Comparison of ENCODE assay signal across 30 cellular contexts in the genomic region with DNA sequence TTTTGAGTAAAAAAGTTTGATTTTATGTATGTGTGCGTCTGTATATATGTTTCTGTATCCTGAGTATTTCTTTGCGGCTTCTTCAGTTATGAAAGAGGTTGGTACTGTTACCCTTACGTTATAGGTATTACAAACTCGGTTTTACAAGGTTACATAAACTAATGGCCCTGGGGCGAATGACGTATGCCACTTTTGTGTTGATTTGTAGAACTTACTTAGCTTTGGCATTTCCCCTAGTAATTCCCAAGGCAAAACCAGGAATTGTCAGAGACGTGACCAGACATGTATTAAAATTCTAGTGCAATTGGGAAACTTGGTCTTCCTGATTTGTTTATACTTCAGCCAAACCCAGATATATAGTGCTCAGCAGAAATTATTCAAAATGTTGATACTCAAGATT.
A peak's percentile ranks its signal among the peaks of the same experiment; 100 is the strongest.
DNase-seq lines count a peak whose midpoint lies in the region; ATAC-seq and TF ChIP-seq lines count a peak whose summit lies in the region.
"Had no signal": no experiment of that assay in that cellular context is flagged by ENCODE, and none has a peak within 500 bp of the region (broad histone marks: within the 10 kb centered on the region; RNA-seq: fewer than 3 reads in every experiment).

No MANE protein-coding gene starts in this region.

- peaks cover 0 to 49% (median 0%) of the 10 kb centered on the region in 3 donors for H3K36me3 ChIP-seq in esophagus squamous epithelium
- H3K36me3 ChIP-seq in suprapubic skin: peaks cover 13% of the 10 kb centered on the region
- H3K36me3 ChIP-seq: right atrium auricular region had no signal

- H3K27ac ChIP-seq in esophagus squamous epithelium: peak overlapping the region; percentile 5 to 57 (median 24)
- peak overlapping the region; percentile 3 for H3K27ac ChIP-seq in suprapubic skin
- H3K27ac ChIP-seq: ascending aorta, GM23248, right atrium auricular region, vagina, WERI-Rb-1 had no signal

- intact Hi-C loops in esophagus squamous epithelium (cut with DNase I): no loop called here

- H3K9me3 Mint-ChIP-seq in activated T-cell treated with anti-CD3 and anti-CD28 coated beads, Interleukin-2, amount 50 U/mL, for 24 hours: peaks cover 5% of the 10 kb centered on the region
- peaks cover 7% of the 10 kb centered on the region for H3K9me3 Mint-ChIP-seq in activated naive CD8-positive, alpha-beta T cell treated with anti-CD3 and anti-CD28 coated beads, Interleukin-2, amount 50 U/mL, for 24 hours
- H3K9me3 Mint-ChIP-seq: dendritic cell treated with granulocyte-macrophage colony-stimulating factor and Interleukin-4, amounts not matched to agents 40 ng/mL and 50 ng/mL, for 4 days; natural killer cell had no signal

- H3K4me3 Mint-ChIP-seq in activated T-cell treated with anti-CD3 and anti-CD28 coated beads, Interleukin-2, amount 50 U/mL, for 24 hours: no peak overlapping the region
- H3K4me3 Mint-ChIP-seq in T-helper 17 cell: peak overlapping the region; percentile 39
- H3K4me3 Mint-ChIP-seq in activated naive CD8-positive, alpha-beta T cell treated with anti-CD3 and anti-CD28 coated beads, Interleukin-2, amount 50 U/mL, for 24 hours: no peak overlapping the region
- H3K4me3 Mint-ChIP-seq: activated naive CD8-positive, alpha-beta T cell; dendritic cell treated with granulocyte-macrophage colony-stimulating factor and Interleukin-4, amounts not matched to agents 40 ng/mL and 50 ng/mL, for 4 days; natural killer cell had no signal

- TF ChIP-seq CTCF in esophagus squamous epithelium (IDR thresholded peaks at IDR 0.05) (no peak), suprapubic skin (IDR thresholded peaks at IDR 0.05) (no peak)

- POLR2A ChIA-PET in HEK293T (lab: Yijun Ruan, JAX): no interaction called here

- H3K4me3 ChIP-seq in esophagus squamous epithelium (no peak overlapping the region), suprapubic skin (no peak overlapping the region)
- H3K4me3 ChIP-seq: ascending aorta, GM23248, right atrium auricular region, spleen, vagina had no signal

- H3K27ac Mint-ChIP-seq in activated T-cell treated with anti-CD3 and anti-CD28 coated beads, Interleukin-2, amount 50 U/mL, for 24 hours: peak overlapping the region; percentile 51
- H3K27ac Mint-ChIP-seq in T-helper 17 cell: peak overlapping the region; percentile 99
- no peak overlapping the region for H3K27ac Mint-ChIP-seq in activated naive CD8-positive, alpha-beta T cell treated with anti-CD3 and anti-CD28 coated beads, Interleukin-2, amount 50 U/mL, for 24 hours
- H3K27ac Mint-ChIP-seq: dendritic cell treated with granulocyte-macrophage colony-stimulating factor and Interleukin-4, amounts not matched to agents 40 ng/mL and 50 ng/mL, for 4 days had no signal

- peaks cover 91% of the 10 kb centered on the region for H3K36me3 Mint-ChIP-seq in activated T-cell treated with anti-CD3 and anti-CD28 coated beads, Interleukin-2, amount 50 U/mL, for 24 hours (ENCODE audit: low read depth)
- H3K36me3 Mint-ChIP-seq in T-helper 17 cell (ENCODE audit: low read depth): peaks cover 6% of the 10 kb centered on the region
- peaks cover 64% of the 10 kb centered on the region for H3K36me3 Mint-ChIP-seq in activated naive CD8-positive, alpha-beta T cell treated with anti-CD3 and anti-CD28 coated beads, Interleukin-2, amount 50 U/mL, for 24 hours (ENCODE audit: low read depth)
- H3K36me3 Mint-ChIP-seq: natural killer cell had no signal

- no peak for TF ChIP-seq EP300 in suprapubic skin (IDR thresholded peaks at IDR 0.05)

- no peak for TF ChIP-seq POLR2A in esophagus squamous epithelium (IDR thresholded peaks at IDR 0.05)
- no peak for TF ChIP-seq POLR2A in suprapubic skin (IDR thresholded peaks at IDR 0.05)

- no peaks in the 10 kb centered on the region for H3K27me3 ChIP-seq in esophagus squamous epithelium
- no peaks in the 10 kb centered on the region for H3K27me3 ChIP-seq in suprapubic skin
- H3K27me3 ChIP-seq: ascending aorta, right atrium auricular region, spleen, vagina had no signal

- DNase-seq in activated T-cell treated with anti-CD3 and anti-CD28 coated beads, Interleukin-2, amount 50 U/mL, for 24 hours: no peak
- DNase-seq in activated T-cell treated with anti-CD3 and anti-CD28 coated beads, Interleukin-2, amount 50 U/mL, for 1 hour: no peak
- DNase-seq in T-helper 17 cell (no peak), esophagus squamous epithelium (lab: John Stamatoyannopoulos, UW) (no peak), suprapubic skin (ENCODE audit: low spot score in 2 of 2) (no peak), NCI-H1105 treated with DMSO at 0.1 percent for 48 hours (lab: John Stamatoyannopoulos, UW) (no peak), HEK293T (ENCODE audit: extremely low spot score) (no peak)
- no peak for DNase-seq in activated naive CD8-positive, alpha-beta T cell treated with anti-CD3 and anti-CD28 coated beads, Interleukin-2, amount 50 U/mL, for 24 hours
- DNase-seq: activated CD4-positive, alpha-beta T cell treated with anti-CD3 and anti-CD28 coated beads for 48 hours; activated effector memory CD4-positive, alpha-beta T cell treated with Interleukin-2 at 50 U/mL for 16 hours; central memory CD4-positive, alpha-beta T cell; DMS153; GM23248; IMR-90; midbrain; natural killer cell; NCI-H1092; NCI-H187; NCI-H2171; NCI-H510A treated with DMSO at 0.1 percent for 48 hours; Right ventricle myocardium superior; spleen; stimulated activated CD4-positive, alpha-beta T cell treated with anti-CD3 and anti-CD28 coated beads, Interleukin-2, amount 100 ng/mL, for 48 hours; T-helper 9 cell; WERI-Rb-1 had no signal

- CTCF ChIA-PET in HEK293T (lab: Yijun Ruan, JAX): no interaction called here

- ATAC-seq in T-helper 17 cell: no peak
- ATAC-seq in activated naive CD8-positive, alpha-beta T cell treated with anti-CD3 and anti-CD28 coated beads, Interleukin-2, amount 50 U/mL, for 24 hours: no peak
- ATAC-seq: natural killer cell had no signal

- WGBS in esophagus squamous epithelium, 2 donors: 47 to 59% methylated on average over 7 of the region's 7 CpGs
- 63% methylated on average over 7 of the region's 7 CpGs for WGBS in suprapubic skin

- H3K27me3 Mint-ChIP-seq in activated T-cell treated with anti-CD3 and anti-CD28 coated beads, Interleukin-2, amount 50 U/mL, for 24 hours: no peaks in the 10 kb centered on the region
- H3K27me3 Mint-ChIP-seq in T-helper 17 cell: no peaks in the 10 kb centered on the region
- no peaks in the 10 kb centered on the region for H3K27me3 Mint-ChIP-seq in activated naive CD8-positive, alpha-beta T cell treated with anti-CD3 and anti-CD28 coated beads, Interleukin-2, amount 50 U/mL, for 24 hours
- H3K27me3 Mint-ChIP-seq: activated naive CD8-positive, alpha-beta T cell; dendritic cell treated with granulocyte-macrophage colony-stimulating factor and Interleukin-4, amounts not matched to agents 40 ng/mL and 50 ng/mL, for 4 days had no signal

- no peaks in the 10 kb centered on the region for H3K9me3 ChIP-seq in T-helper 17 cell (ENCODE audit: control insufficient read depth, low read length, poor library complexity, severe bottlenecking)
- no peaks in the 10 kb centered on the region for H3K9me3 ChIP-seq in esophagus squamous epithelium
- no peaks in the 10 kb centered on the region for H3K9me3 ChIP-seq in suprapubic skin
- H3K9me3 ChIP-seq: ascending aorta, right atrium auricular region, spleen, vagina had no signal

- H3K4me1 ChIP-seq in esophagus squamous epithelium (peaks cover 0 to 14% (median 8%) of the 10 kb centered on the region in 3 donors), suprapubic skin (peaks cover 9% of the 10 kb centered on the region)
- H3K4me1 ChIP-seq: ascending aorta, right atrium auricular region, vagina had no signal

- peaks cover 82% of the 10 kb centered on the region for H3K4me1 Mint-ChIP-seq in activated T-cell treated with anti-CD3 and anti-CD28 coated beads, Interleukin-2, amount 50 U/mL, for 24 hours (ENCODE audit: low read depth)
- peaks cover 63% of the 10 kb centered on the region for H3K4me1 Mint-ChIP-seq in T-helper 17 cell
- H3K4me1 Mint-ChIP-seq in activated naive CD8-positive, alpha-beta T cell treated with anti-CD3 and anti-CD28 coated beads, Interleukin-2, amount 50 U/mL, for 24 hours: peaks cover 77% of the 10 kb centered on the region

TF ChIP-seq in HEK293T, 16 proteins besides CTCF, POLR2A, EP300 and RAD21:
- TF ChIP-seq ELF4 (IDR thresholded peaks at IDR 0.05) (no peak), SUZ12 (IDR thresholded peaks at IDR 0.05) (no peak), FOXM1 (IDR thresholded peaks at IDR 0.05; ENCODE audit: borderline replicate concordance) (no peak), HDGF (IDR thresholded peaks at IDR 0.05; ENCODE audit: borderline replicate concordance) (no peak), CTBP1 (IDR thresholded peaks at IDR 0.05; ENCODE audit: borderline replicate concordance) (no peak), ARNT (IDR thresholded peaks at IDR 0.05) (no peak), FOXA1 (IDR thresholded peaks at IDR 0.05) (no peak), BHLHE40 (IDR thresholded peaks at IDR 0.05; ENCODE audit: borderline replicate concordance) (no peak), ZNF384 (IDR thresholded peaks at IDR 0.05) (no peak), L3MBTL2 (conservative IDR thresholded peaks at IDR 0.05) (no peak), LEF1 (IDR thresholded peaks at IDR 0.05; ENCODE audit: borderline replicate concordance) (no peak), FOXK2 (IDR thresholded peaks at IDR 0.05) (no peak), SP1 (IDR thresholded peaks at IDR 0.05) (no peak), TARDBP (IDR thresholded peaks at IDR 0.05) (no peak), NFRKB (IDR thresholded peaks at IDR 0.05) (no peak)
- TF ChIP-seq, protein P1, sequence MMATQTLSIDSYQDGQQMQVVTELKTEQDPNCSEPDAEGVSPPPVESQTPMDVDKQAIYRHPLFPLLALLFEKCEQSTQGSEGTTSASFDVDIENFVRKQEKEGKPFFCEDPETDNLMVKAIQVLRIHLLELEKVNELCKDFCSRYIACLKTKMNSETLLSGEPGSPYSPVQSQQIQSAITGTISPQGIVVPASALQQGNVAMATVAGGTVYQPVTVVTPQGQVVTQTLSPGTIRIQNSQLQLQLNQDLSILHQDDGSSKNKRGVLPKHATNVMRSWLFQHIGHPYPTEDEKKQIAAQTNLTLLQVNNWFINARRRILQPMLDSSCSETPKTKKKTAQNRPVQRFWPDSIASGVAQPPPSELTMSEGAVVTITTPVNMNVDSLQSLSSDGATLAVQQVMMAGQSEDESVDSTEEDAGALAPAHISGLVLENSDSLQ (IDR thresholded peaks at IDR 0.05): no peak
